ENCODE assay signal across 12 cellular contexts in the genomic region with DNA sequence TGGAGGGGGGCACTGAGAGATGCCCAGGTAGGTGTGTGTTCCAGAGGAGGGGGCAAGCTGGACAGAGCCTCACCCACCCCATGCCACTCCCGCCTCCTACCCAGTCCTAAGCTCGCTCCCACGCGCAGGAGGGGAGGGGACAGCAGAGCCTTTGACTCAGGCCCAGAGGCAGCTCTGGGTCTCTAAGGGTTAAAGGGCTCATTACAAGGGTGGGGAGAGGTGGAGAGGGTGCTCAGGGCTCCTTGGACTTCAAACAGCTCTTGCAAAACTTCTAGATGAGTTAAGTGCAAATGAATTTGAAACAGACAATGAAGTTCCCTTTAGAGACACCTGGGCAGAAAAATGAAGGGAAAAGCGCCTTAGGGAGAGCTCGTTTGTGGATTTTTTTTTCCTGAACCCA.
A peak's percentile ranks its signal among the peaks of the same experiment; 100 is the strongest.
DNase-seq lines count a peak whose midpoint lies in the region; ATAC-seq, FAIRE-seq and TF ChIP-seq lines count a peak whose summit lies in the region.
"Had no signal": no experiment of that assay in that cellular context is flagged by ENCODE, and none has a peak within 500 bp of the region (broad histone marks: within the 10 kb centered on the region; RNA-seq: fewer than 3 reads in every experiment).

No MANE protein-coding gene starts in this region.

- no TSS peak for BruUV-seq in HepG2 (replicated peaks; lab: Mats Ljungman, UMichigan)

- peaks cover 8% of the 10 kb centered on the region for H3K27me3 Mint-ChIP-seq in brain
- peaks cover 1% of the 10 kb centered on the region for H3K27me3 Mint-ChIP-seq in activated CD4-positive, alpha-beta T cell treated with anti-CD3 and anti-CD28 coated beads for 36 hours

- peak overlapping the region; percentile 72 to 93 (median 80) for H3K27ac Mint-ChIP-seq in brain
- no peak overlapping the region for H3K27ac Mint-ChIP-seq in activated CD4-positive, alpha-beta T cell treated with anti-CD3 and anti-CD28 coated beads for 36 hours

- H3K9me3 Mint-ChIP-seq in brain: peaks cover 0 to 2% (median 0%) of the 10 kb centered on the region in 5 experiments
- no peaks in the 10 kb centered on the region for H3K9me3 Mint-ChIP-seq in activated CD4-positive, alpha-beta T cell treated with anti-CD3 and anti-CD28 coated beads for 36 hours (ENCODE audit: low read depth)

- no peak overlapping the region for H3K27ac ChIP-seq in HepG2 (ENCODE audit: extremely low read length, insufficient read depth, low read length)
- H3K27ac ChIP-seq: ascending aorta, psoas muscle had no signal

- H3K36me3 ChIP-seq in HepG2 (replicated peaks in 1 of 2; ENCODE audit: control insufficient read depth in 1 of 2, insufficient read depth in 2 of 2, low read length in 2 of 2): no peaks in the 10 kb centered on the region
- H3K36me3 ChIP-seq: ascending aorta had no signal

- H3K4me3 ChIP-seq in HepG2 (replicated peaks in 1 of 3; ENCODE audit: insufficient read depth in 1 of 3, low read depth in 2 of 3, low read length in 3 of 3): peak overlapping the region; percentile 38 to 73 (median 51)
- H3K4me3 ChIP-seq: ascending aorta, psoas muscle had no signal

- POLR2A ChIA-PET in HepG2 (lab: Yijun Ruan, JAX): interaction anchor here (0.7 to 1.5 kb wide), 3 partner anchors 22 to 215 kb away, joined by 4 to 5 read pairs (median 4); no protein-coding TSS in a partner anchor
- POLR2A ChIA-PET in activated CD4-positive, alpha-beta T cell treated with anti-CD3 and anti-CD28 coated beads for 36 hours (lab: Charles Lee): no interaction called here

- TF ChIP-seq EP300 in HepG2 (IDR thresholded peaks at IDR 0.05; ENCODE audit: low read depth in 2 of 2, low read length in 2 of 2) (peak in 1 of 2 experiments; percentile 26; a peak in 1 of 4 replicates), HepG2 (CRISPR knock-in tag; IDR thresholded peaks at IDR 0.05; ENCODE audit: borderline replicate concordance) (no peak)

- H2AFZ ChIP-seq in HepG2 (ENCODE audit: low read length): no peak overlapping the region

- no peak overlapping the region for H3K9ac ChIP-seq in HepG2 (ENCODE audit: insufficient read depth, low read depth, low read length)

- no peaks in the 10 kb centered on the region for H3K79me2 ChIP-seq in HepG2 (ENCODE audit: insufficient read depth, low read length)

- no peaks in the 10 kb centered on the region for H4K20me1 ChIP-seq in HepG2 (ENCODE audit: insufficient read depth, low read length)

- H3K4me1 Mint-ChIP-seq in brain: peaks cover 46% of the 10 kb centered on the region
- H3K4me1 Mint-ChIP-seq in activated CD4-positive, alpha-beta T cell treated with anti-CD3 and anti-CD28 coated beads for 36 hours: peaks cover 19% of the 10 kb centered on the region

- no peaks in the 10 kb centered on the region for H3K36me3 Mint-ChIP-seq in brain
- no peaks in the 10 kb centered on the region for H3K36me3 Mint-ChIP-seq in activated CD4-positive, alpha-beta T cell treated with anti-CD3 and anti-CD28 coated beads for 36 hours (ENCODE audit: low read depth)

- ATAC-seq in left cardiac atrium: peak in 1 of 2 donors; percentile 45
- no peak for ATAC-seq in left ventricle myocardium superior
- peak; percentile 21 for ATAC-seq in HepG2
- ATAC-seq in activated CD4-positive, alpha-beta T cell treated with anti-CD3 and anti-CD28 coated beads for 36 hours: no peak
- ATAC-seq: psoas muscle had no signal

- in situ Hi-C loops in HepG2 (cut with HindIII; ENCODE audit: extremely low pct_ligation_motif_present, low pct_unique_long_range_greater_than_20kb): no loop called here

- H3K4me1 ChIP-seq in HepG2 (ENCODE audit: insufficient read depth, low read length): peaks cover 49% of the 10 kb centered on the region
- H3K4me1 ChIP-seq: ascending aorta, psoas muscle had no signal

- CTCF ChIA-PET in HepG2 (lab: Yijun Ruan, JAX; ENCODE audit: low intra/inter-chr PET ratio, low total read pairs): no interaction called here
- CTCF ChIA-PET in activated CD4-positive, alpha-beta T cell treated with anti-CD3 and anti-CD28 coated beads for 36 hours (lab: Charles Lee): interaction anchor here (0.5 kb wide), 1 partner anchor 59 kb away, joined by 4 read pairs; no protein-coding TSS in a partner anchor

- peak overlapping the region in 4 of 5 experiments; percentile 4 to 43 (median 16) for H3K4me3 Mint-ChIP-seq in brain
- no peak overlapping the region for H3K4me3 Mint-ChIP-seq in activated CD4-positive, alpha-beta T cell treated with anti-CD3 and anti-CD28 coated beads for 36 hours

- TF ChIP-seq RAD21 in HepG2 (CRISPR knock-in tag; IDR thresholded peaks at IDR 0.05): no peak

- TF ChIP-seq CTCF in brain (conservative IDR thresholded peaks at IDR 0.05) (no peak), HepG2 (CRISPR knock-in tag; IDR thresholded peaks at IDR 0.05) (no peak)

- DNase-seq in left cardiac atrium: peak; percentile 4
- DNase-seq in left ventricle myocardium superior: no peak
- DNase-seq in HepG2 (ENCODE audit: low spot score): peak; percentile 56
- DNase-seq in stimulated activated CD4-positive, alpha-beta T cell treated with anti-CD3 and anti-CD28 coated beads, Interleukin-2, amount 100 ng/mL, for 24 hours: no peak
- no peak for DNase-seq in SIG-M5 treated with dmso at 0.1 percent for 504 hours (lab: John Stamatoyannopoulos, UW; ENCODE audit: unreplicated experiment)
- DNase-seq in activated CD4-positive, alpha-beta T cell treated with anti-CD3 and anti-CD28 coated beads for 48 hours: no peak
- DNase-seq in activated CD4-positive, alpha-beta T cell treated with anti-CD3 and anti-CD28 coated beads for 36 hours: no peak
- DNase-seq: activated CD8-positive, alpha-beta memory T cell treated with anti-CD3 and anti-CD28 coated beads, Interleukin-2, amount 50 U/mL, for 48 hours; kidney glomerular epithelial cell had no signal

- intact Hi-C loops in left cardiac atrium (cut with DNase I) (no loop called here), left ventricle myocardium superior (cut with micrococcal nuclease) (no loop called here), HepG2 (cut with micrococcal nuclease; ENCODE audit: unreplicated experiment) (no loop called here)
- intact Hi-C loops in activated CD4-positive, alpha-beta T cell treated with anti-CD3 and anti-CD28 coated beads for 36 hours (cut with DNase I, micrococcal nuclease): loop anchor here in 1 of 2 experiments (5.0 kb wide), 1 partner anchor 42 kb away; no protein-coding TSS in a partner anchor

- peak overlapping the region; percentile 91 for H3K4me2 ChIP-seq in HepG2 (ENCODE audit: low read depth, low read length)

- WGBS in HepG2 (ENCODE audit: low lambda C conversion rate): 0% methylated on average over 5 of the region's 6 CpGs

- TF ChIP-seq POLR2A in HepG2 (IDR thresholded peaks at IDR 0.05; ENCODE audit: insufficient read depth in 1 of 2, low read depth in 2 of 2, low read length in 2 of 2): no peak

- FAIRE-seq in HepG2 (lab: Jason Lieb, UNC): peak; percentile 42

- peaks cover 2 to 36% of the 10 kb centered on the region in 2 experiments; a peak in 3 of 5 replicates for H3K27me3 ChIP-seq in HepG2 (ENCODE audit: control insufficient read depth in 1 of 2, insufficient read depth in 2 of 2, low read length in 2 of 2)
- H3K27me3 ChIP-seq: ascending aorta had no signal

- no peaks in the 10 kb centered on the region for H3K9me3 ChIP-seq in HepG2 (ENCODE audit: low read length)
- H3K9me3 ChIP-seq: ascending aorta, psoas muscle had no signal

TF ChIP-seq in HepG2, 621 proteins besides CTCF, POLR2A, EP300 and RAD21:
- TF ChIP-seq ZNF737 (CRISPR knock-in tag; IDR thresholded peaks at IDR 0.05; ENCODE audit: borderline replicate concordance) (no peak), HNF4A (CRISPR knock-in tag; IDR thresholded peaks at IDR 0.05) (peak; percentile 18; the same call in 1 of the 2 replicates), MTA1 (CRISPR knock-in tag; IDR thresholded peaks at IDR 0.05; ENCODE audit: borderline replicate concordance) (0 out of 2 replicates have a peak, but pooled peaks have one; percentile 13), ZNF652 (CRISPR knock-in tag; IDR thresholded peaks at IDR 0.05; ENCODE audit: borderline replicate concordance, low read depth) (peak; percentile 93), CREB1 (IDR thresholded peaks at IDR 0.05) (no peak), CREB1 (CRISPR knock-in tag; IDR thresholded peaks at IDR 0.05) (peak; percentile 16; the same call in 1 of the 2 replicates), NR2F6 (IDR thresholded peaks at IDR 0.05) (0 out of 2 replicates have a peak, but pooled peaks have one; percentile 3), NR2F6 (CRISPR knock-in tag; IDR thresholded peaks at IDR 0.05) (no peak), SAP130 (CRISPR knock-in tag; IDR thresholded peaks at IDR 0.05; ENCODE audit: low read depth) (0 out of 2 replicates have a peak, but pooled peaks have one; percentile 10), FOSL2 (CRISPR knock-in tag; IDR thresholded peaks at IDR 0.05) (peak; percentile 52; the same call in 1 of the 2 replicates), RORA (CRISPR knock-in tag; IDR thresholded peaks at IDR 0.05) (no peak), ZNF326 (CRISPR knock-in tag; IDR thresholded peaks at IDR 0.05; ENCODE audit: borderline replicate concordance) (no peak), ZNF343 (CRISPR knock-in tag; IDR thresholded peaks at IDR 0.05) (no peak), PCBP2 (optimal IDR thresholded peaks at IDR 0.05; ENCODE audit: low read depth, low read length, poor library complexity, severe bottlenecking) (no peak), HNF4G (IDR thresholded peaks at IDR 0.05; ENCODE audit: borderline replicate concordance, low read depth, low read length) (peak; percentile 53; the same call in 1 of the 2 replicates), HNF4G (CRISPR knock-in tag; IDR thresholded peaks at IDR 0.05; ENCODE audit: borderline replicate concordance, low read depth) (no peak), SKI (IDR thresholded peaks at IDR 0.05; ENCODE audit: partially characterized antibody) (no peak), SRY (CRISPR knock-in tag; IDR thresholded peaks at IDR 0.05) (no peak)
- TF ChIP-seq, protein P1, sequence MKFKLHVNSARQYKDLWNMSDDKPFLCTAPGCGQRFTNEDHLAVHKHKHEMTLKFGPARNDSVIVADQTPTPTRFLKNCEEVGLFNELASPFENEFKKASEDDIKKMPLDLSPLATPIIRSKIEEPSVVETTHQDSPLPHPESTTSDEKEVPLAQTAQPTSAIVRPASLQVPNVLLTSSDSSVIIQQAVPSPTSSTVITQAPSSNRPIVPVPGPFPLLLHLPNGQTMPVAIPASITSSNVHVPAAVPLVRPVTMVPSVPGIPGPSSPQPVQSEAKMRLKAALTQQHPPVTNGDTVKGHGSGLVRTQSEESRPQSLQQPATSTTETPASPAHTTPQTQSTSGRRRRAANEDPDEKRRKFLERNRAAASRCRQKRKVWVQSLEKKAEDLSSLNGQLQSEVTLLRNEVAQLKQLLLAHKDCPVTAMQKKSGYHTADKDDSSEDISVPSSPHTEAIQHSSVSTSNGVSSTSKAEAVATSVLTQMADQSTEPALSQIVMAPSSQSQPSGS (CRISPR knock-in tag; IDR thresholded peaks at IDR 0.05): no peak

Comparison
In these comparisons a context has a peak if more than half of its experiments do, and no peak if none do; other contexts are left out.
1. DNase-seq: peak in left cardiac atrium (single experiment) and HepG2 (single experiment); none in left ventricle myocardium superior (single experiment), stimulated activated CD4-positive, alpha-beta T cell treated with anti-CD3 and anti-CD28 coated beads, Interleukin-2, amount 100 ng/mL, for 24 hours (0 of 2), SIG-M5 treated with dmso at 0.1 percent for 504 hours (single experiment), activated CD4-positive, alpha-beta T cell treated with anti-CD3 and anti-CD28 coated beads for 48 hours (single experiment) and activated CD4-positive, alpha-beta T cell treated with anti-CD3 and anti-CD28 coated beads for 36 hours (single experiment).